Comparison of ENCODE assay signal across 8 cellular contexts in genomic region chr14:59360923-59361794, GRCh38.
DNase-seq lines count a peak whose midpoint lies in the region; ATAC-seq and TF ChIP-seq lines count a peak whose summit lies in the region.

No MANE protein-coding gene starts in this region.

- no peaks in the 10 kb centered on the region for H3K79me2 ChIP-seq in SK-N-SH (ENCODE audit: insufficient read depth)

- peaks cover 23 to 30% of the 10 kb centered on the region in 2 experiments for H3K36me3 ChIP-seq in SK-N-SH (replicated peaks in 1 of 2; ENCODE audit: control insufficient read depth in 1 of 2, insufficient read depth in 2 of 2, low read length in 1 of 2)

- H3K4me2 ChIP-seq in SK-N-SH: 0 out of 2 replicates have a peak overlapping the region, but pooled peaks have one; percentile 16

- no peaks in the 10 kb centered on the region for H3K4me1 Mint-ChIP-seq in stimulated activated effector memory CD8-positive, alpha-beta T cell treated with anti-CD3 and anti-CD28 coated beads, Interleukin-12 subunit alpha, Interleukin-12 subunit beta, amount 100 ng/mL, for 72 hours

- peak in 1 of 2 experiments; percentile 42; a peak in 1 of 4 replicates for TF ChIP-seq EP300 in SK-N-SH (IDR thresholded peaks at IDR 0.05; ENCODE audit: borderline replicate concordance in 1 of 2, low read depth in 1 of 2, low read length in 1 of 2)

- POLR2A ChIA-PET in SK-N-SH (lab: Yijun Ruan, JAX): interaction anchor here (0.9 to 1.3 kb wide), 2 partner anchors 117 to 173 kb away, joined by 3 to 8 read pairs; partner anchors contain the start of gene DAAM1

- no peaks in the 10 kb centered on the region for H3K9me3 ChIP-seq in SK-N-SH

- peak; percentile 72 for ATAC-seq in Right ventricle myocardium superior (ENCODE audit: poor library complexity)
- no peak for ATAC-seq in stimulated activated effector memory CD8-positive, alpha-beta T cell treated with anti-CD3 and anti-CD28 coated beads, Interleukin-12 subunit alpha, Interleukin-12 subunit beta, amount 100 ng/mL, for 72 hours

- no peak overlapping the region for H3K9ac ChIP-seq in SK-N-SH

- H3F3A ChIP-seq in SK-N-SH (replicated peaks; ENCODE audit: insufficient read depth): peaks cover 11% of the 10 kb centered on the region

- no peak for TF ChIP-seq CTCF in SK-N-SH (IDR thresholded peaks at IDR 0.05)

- H4K20me1 ChIP-seq in SK-N-SH (ENCODE audit: insufficient read depth): no peaks in the 10 kb centered on the region

- no peaks in the 10 kb centered on the region for H3K9me2 ChIP-seq in SK-N-SH

- DNase-seq in Caki2 (ENCODE audit: low read depth) (peak; percentile 51), NAMALWA (ENCODE audit: low spot score) (peak; percentile 49), SK-N-SH (peak; percentile 62), Right ventricle myocardium superior (peak; percentile 88), T-helper 2 cell (no peak)
- DNase-seq in stimulated activated effector memory CD8-positive, alpha-beta T cell treated with anti-CD3 and anti-CD28 coated beads, Interleukin-12 subunit alpha, Interleukin-12 subunit beta, amount 100 ng/mL, for 72 hours (ENCODE audit: low spot score in 2 of 2): no peak
- DNase-seq in activated naive CD4-positive, alpha-beta T cell treated with anti-CD3 and anti-CD28 coated beads, Interleukin-2, amount 50 U/mL, for 16 hours: no peak
- no peak for DNase-seq in activated CD4-positive, alpha-beta T cell treated with anti-CD3 and anti-CD28 coated beads for 4 hours

- CTCF ChIA-PET in SK-N-SH (lab: Yijun Ruan, JAX): interaction anchor here (1.3 kb wide), 1 partner anchor 12 kb away, joined by 5 read pairs; no protein-coding TSS in a partner anchor

- no peak overlapping the region for H3K4me3 ChIP-seq in SK-N-SH (ENCODE audit: low read depth in 2 of 2, low read length in 1 of 2)

- H2AFZ ChIP-seq in SK-N-SH (ENCODE audit: low read depth): no peak overlapping the region

- no peak overlapping the region for H3K4me3 Mint-ChIP-seq in stimulated activated effector memory CD8-positive, alpha-beta T cell treated with anti-CD3 and anti-CD28 coated beads, Interleukin-12 subunit alpha, Interleukin-12 subunit beta, amount 100 ng/mL, for 72 hours

- peaks cover 8% of the 10 kb centered on the region for H3K36me3 Mint-ChIP-seq in stimulated activated effector memory CD8-positive, alpha-beta T cell treated with anti-CD3 and anti-CD28 coated beads, Interleukin-12 subunit alpha, Interleukin-12 subunit beta, amount 100 ng/mL, for 72 hours

- in situ Hi-C loops in Caki2 (cut with HindIII; ENCODE audit: low pct_unique_long_range_greater_than_20kb, low sequenced_read_pairs): no loop called here

- intact Hi-C loops in Right ventricle myocardium superior (cut with DNase I): no loop called here

- H3K4me1 ChIP-seq in SK-N-SH (ENCODE audit: control insufficient read depth in 1 of 2, insufficient read depth in 2 of 2, low read depth in 1 of 2, low read length in 1 of 2): peaks cover 33 to 38% of the 10 kb centered on the region in 2 experiments; a peak in 3 of 4 replicates

- TF ChIP-seq RAD21 in SK-N-SH (IDR thresholded peaks at IDR 0.05; ENCODE audit: low read length): peak; percentile 45

- H3K9me3 Mint-ChIP-seq in stimulated activated effector memory CD8-positive, alpha-beta T cell treated with anti-CD3 and anti-CD28 coated beads, Interleukin-12 subunit alpha, Interleukin-12 subunit beta, amount 100 ng/mL, for 72 hours: no peaks in the 10 kb centered on the region

- WGBS in SK-N-SH (ENCODE audit: low lambda C conversion rate): 63% methylated on average over 13 of the region's 13 CpGs

- no peaks in the 10 kb centered on the region for H3K27me3 ChIP-seq in SK-N-SH (ENCODE audit: insufficient read depth)

- peak overlapping the region in 1 of 2 experiments; percentile 72; a peak in 2 of 4 replicates for H3K27ac ChIP-seq in SK-N-SH (ENCODE audit: low read depth in 2 of 2, low read length in 1 of 2)

- H3K27ac Mint-ChIP-seq in stimulated activated effector memory CD8-positive, alpha-beta T cell treated with anti-CD3 and anti-CD28 coated beads, Interleukin-12 subunit alpha, Interleukin-12 subunit beta, amount 100 ng/mL, for 72 hours: peak overlapping the region; percentile 9

TF ChIP-seq in SK-N-SH, 30 proteins besides CTCF, POLR2A, EP300 and RAD21:
- TF ChIP-seq TCF12 (IDR thresholded peaks at IDR 0.05): peak; percentile 55
- peak; percentile 78 for TF ChIP-seq NFIC (IDR thresholded peaks at IDR 0.05; ENCODE audit: borderline replicate concordance)
- no peak for TF ChIP-seq MAX (IDR thresholded peaks at IDR 0.05; ENCODE audit: low read depth)
- TF ChIP-seq TAF1 (IDR thresholded peaks at IDR 0.05; ENCODE audit: borderline replicate concordance, low read depth, low read length): no peak
- TF ChIP-seq PBX3 (IDR thresholded peaks at IDR 0.05): no peak
- peak; percentile 91 for TF ChIP-seq CHD2 (IDR thresholded peaks at IDR 0.05; ENCODE audit: low read length, partially characterized antibody)
- TF ChIP-seq SIN3A (IDR thresholded peaks at IDR 0.05; ENCODE audit: borderline replicate concordance, low read depth, low read length): no peak
- TF ChIP-seq RXRA (IDR thresholded peaks at IDR 0.05; ENCODE audit: borderline replicate concordance, low read depth): no peak
- TF ChIP-seq ELF1 (IDR thresholded peaks at IDR 0.05): no peak
- no peak for TF ChIP-seq IRF3 (IDR thresholded peaks at IDR 0.05; ENCODE audit: low read depth, low read length)
- peak; percentile 55 for TF ChIP-seq RCOR1 (IDR thresholded peaks at IDR 0.05; ENCODE audit: low read length)
TF ChIP-seq in SK-N-SH: peak in this region for 4.

Comparison
In these comparisons a context has a peak if more than half of its experiments do, and no peak if none do; other contexts are left out.
1. DNase-seq: peak in Caki2 (single experiment), NAMALWA (single experiment), SK-N-SH (single experiment) and Right ventricle myocardium superior (single experiment); none in stimulated activated effector memory CD8-positive, alpha-beta T cell treated with anti-CD3 and anti-CD28 coated beads, Interleukin-12 subunit alpha, Interleukin-12 subunit beta, amount 100 ng/mL, for 72 hours (0 of 2), activated naive CD4-positive, alpha-beta T cell treated with anti-CD3 and anti-CD28 coated beads, Interleukin-2, amount 50 U/mL, for 16 hours (single experiment), activated CD4-positive, alpha-beta T cell treated with anti-CD3 and anti-CD28 coated beads for 4 hours (0 of 2) and T-helper 2 cell (0 of 5).